ENCODE assay signal across 2 cellular contexts in the genomic region with DNA sequence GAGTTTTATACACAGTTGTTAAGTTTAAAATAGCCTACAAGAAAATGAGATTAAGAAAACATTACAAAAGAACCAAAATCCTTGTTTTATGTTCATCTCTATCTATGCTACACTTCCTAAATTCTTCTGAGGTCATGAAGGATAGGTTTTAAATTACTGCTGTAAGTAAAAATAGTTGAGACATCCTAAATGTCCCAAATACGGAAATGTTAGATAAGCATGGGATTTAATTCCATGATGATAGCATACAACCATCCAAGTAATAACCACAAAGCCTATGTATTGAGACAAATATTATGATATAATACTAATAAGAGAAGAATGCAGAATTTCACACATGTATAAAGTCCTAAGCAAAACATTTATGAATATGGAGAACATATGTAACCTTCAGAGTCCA.
TF ChIP-seq lines count a peak whose summit lies in the region.

No MANE protein-coding gene starts in this region.

TF ChIP-seq in A549, 52 proteins besides CTCF, POLR2A, EP300 and RAD21 (continued from another document):
- TF ChIP-seq NFE2L2 (conservative IDR thresholded peaks at IDR 0.05; ENCODE audit: low read length) (no peak), CBX8 (IDR thresholded peaks at IDR 0.05) (no peak), ZNF302 (CRISPR knock-in tag; IDR thresholded peaks at IDR 0.05) (no peak), KDM5A (IDR thresholded peaks at IDR 0.05) (no peak), HEYL (CRISPR knock-in tag; IDR thresholded peaks at IDR 0.05) (no peak), MYC (IDR thresholded peaks at IDR 0.05; ENCODE audit: borderline replicate concordance, low read length) (no peak), PHF8 (IDR thresholded peaks at IDR 0.05; ENCODE audit: borderline replicate concordance, low read depth) (no peak), CBX2 (IDR thresholded peaks at IDR 0.05; ENCODE audit: borderline replicate concordance, low read depth) (no peak), ESRRA (IDR thresholded peaks at IDR 0.05; ENCODE audit: borderline replicate concordance, low read length) (no peak), NPAS2 (CRISPR knock-in tag; IDR thresholded peaks at IDR 0.05; ENCODE audit: borderline replicate concordance) (no peak), RARB (CRISPR knock-in tag; IDR thresholded peaks at IDR 0.05) (no peak), REST (IDR thresholded peaks at IDR 0.05) (no peak)
- TF ChIP-seq, protein P1, sequence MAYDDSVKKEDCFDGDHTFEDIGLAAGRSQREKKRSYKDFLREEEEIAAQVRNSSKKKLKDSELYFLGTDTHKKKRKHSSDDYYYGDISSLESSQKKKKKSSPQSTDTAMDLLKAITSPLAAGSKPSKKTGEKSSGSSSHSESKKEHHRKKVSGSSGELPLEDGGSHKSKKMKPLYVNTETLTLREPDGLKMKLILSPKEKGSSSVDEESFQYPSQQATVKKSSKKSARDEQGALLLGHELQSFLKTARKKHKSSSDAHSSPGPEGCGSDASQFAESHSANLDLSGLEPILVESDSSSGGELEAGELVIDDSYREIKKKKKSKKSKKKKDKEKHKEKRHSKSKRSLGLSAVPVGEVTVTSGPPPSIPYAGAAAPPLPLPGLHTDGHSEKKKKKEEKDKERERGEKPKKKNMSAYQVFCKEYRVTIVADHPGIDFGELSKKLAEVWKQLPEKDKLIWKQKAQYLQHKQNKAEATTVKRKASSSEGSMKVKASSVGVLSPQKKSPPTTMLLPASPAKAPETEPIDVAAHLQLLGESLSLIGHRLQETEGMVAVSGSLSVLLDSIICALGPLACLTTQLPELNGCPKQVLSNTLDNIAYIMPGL (CRISPR knock-in tag; IDR thresholded peaks at IDR 0.05; ENCODE audit: borderline replicate concordance): no peak
TF ChIP-seq in A549: peak in this region for 0.

TF ChIP-seq in SK-N-SH treated with all-trans-retinoic acid at 6 μM for 48 hours, 23 proteins besides CTCF, POLR2A, EP300 and RAD21 (continued from another document):
- TF ChIP-seq POU6F1 (CRISPR knock-in tag; IDR thresholded peaks at IDR 0.05; ENCODE audit: borderline replicate concordance, low read depth) (no peak), ARNTL (CRISPR knock-in tag; IDR thresholded peaks at IDR 0.05; ENCODE audit: borderline replicate concordance, low read depth) (no peak), TCF4 (CRISPR knock-in tag; IDR thresholded peaks at IDR 0.05; ENCODE audit: borderline replicate concordance) (no peak), ISL1 (CRISPR knock-in tag; IDR thresholded peaks at IDR 0.05) (no peak), TOX (CRISPR knock-in tag; IDR thresholded peaks at IDR 0.05; ENCODE audit: borderline replicate concordance) (no peak), ZFP3 (CRISPR knock-in tag; IDR thresholded peaks at IDR 0.05) (no peak), GLIS3 (CRISPR knock-in tag; IDR thresholded peaks at IDR 0.05) (no peak)
- TF ChIP-seq, protein P2, sequence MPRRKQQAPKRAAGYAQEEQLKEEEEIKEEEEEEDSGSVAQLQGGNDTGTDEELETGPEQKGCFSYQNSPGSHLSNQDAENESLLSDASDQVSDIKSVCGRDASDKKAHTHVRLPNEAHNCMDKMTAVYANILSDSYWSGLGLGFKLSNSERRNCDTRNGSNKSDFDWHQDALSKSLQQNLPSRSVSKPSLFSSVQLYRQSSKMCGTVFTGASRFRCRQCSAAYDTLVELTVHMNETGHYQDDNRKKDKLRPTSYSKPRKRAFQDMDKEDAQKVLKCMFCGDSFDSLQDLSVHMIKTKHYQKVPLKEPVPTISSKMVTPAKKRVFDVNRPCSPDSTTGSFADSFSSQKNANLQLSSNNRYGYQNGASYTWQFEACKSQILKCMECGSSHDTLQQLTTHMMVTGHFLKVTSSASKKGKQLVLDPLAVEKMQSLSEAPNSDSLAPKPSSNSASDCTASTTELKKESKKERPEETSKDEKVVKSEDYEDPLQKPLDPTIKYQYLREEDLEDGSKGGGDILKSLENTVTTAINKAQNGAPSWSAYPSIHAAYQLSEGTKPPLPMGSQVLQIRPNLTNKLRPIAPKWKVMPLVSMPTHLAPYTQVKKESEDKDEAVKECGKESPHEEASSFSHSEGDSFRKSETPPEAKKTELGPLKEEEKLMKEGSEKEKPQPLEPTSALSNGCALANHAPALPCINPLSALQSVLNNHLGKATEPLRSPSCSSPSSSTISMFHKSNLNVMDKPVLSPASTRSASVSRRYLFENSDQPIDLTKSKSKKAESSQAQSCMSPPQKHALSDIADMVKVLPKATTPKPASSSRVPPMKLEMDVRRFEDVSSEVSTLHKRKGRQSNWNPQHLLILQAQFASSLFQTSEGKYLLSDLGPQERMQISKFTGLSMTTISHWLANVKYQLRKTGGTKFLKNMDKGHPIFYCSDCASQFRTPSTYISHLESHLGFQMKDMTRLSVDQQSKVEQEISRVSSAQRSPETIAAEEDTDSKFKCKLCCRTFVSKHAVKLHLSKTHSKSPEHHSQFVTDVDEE (CRISPR knock-in tag; IDR thresholded peaks at IDR 0.05): no peak
- TF ChIP-seq, protein P3, sequence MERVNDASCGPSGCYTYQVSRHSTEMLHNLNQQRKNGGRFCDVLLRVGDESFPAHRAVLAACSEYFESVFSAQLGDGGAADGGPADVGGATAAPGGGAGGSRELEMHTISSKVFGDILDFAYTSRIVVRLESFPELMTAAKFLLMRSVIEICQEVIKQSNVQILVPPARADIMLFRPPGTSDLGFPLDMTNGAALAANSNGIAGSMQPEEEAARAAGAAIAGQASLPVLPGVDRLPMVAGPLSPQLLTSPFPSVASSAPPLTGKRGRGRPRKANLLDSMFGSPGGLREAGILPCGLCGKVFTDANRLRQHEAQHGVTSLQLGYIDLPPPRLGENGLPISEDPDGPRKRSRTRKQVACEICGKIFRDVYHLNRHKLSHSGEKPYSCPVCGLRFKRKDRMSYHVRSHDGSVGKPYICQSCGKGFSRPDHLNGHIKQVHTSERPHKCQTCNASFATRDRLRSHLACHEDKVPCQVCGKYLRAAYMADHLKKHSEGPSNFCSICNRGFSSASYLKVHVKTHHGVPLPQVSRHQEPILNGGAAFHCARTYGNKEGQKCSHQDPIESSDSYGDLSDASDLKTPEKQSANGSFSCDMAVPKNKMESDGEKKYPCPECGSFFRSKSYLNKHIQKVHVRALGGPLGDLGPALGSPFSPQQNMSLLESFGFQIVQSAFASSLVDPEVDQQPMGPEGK (CRISPR knock-in tag; IDR thresholded peaks at IDR 0.05; ENCODE audit: borderline replicate concordance): no peak
